32 cellular contexts compared by ENCODE assay signal in the genomic region with DNA sequence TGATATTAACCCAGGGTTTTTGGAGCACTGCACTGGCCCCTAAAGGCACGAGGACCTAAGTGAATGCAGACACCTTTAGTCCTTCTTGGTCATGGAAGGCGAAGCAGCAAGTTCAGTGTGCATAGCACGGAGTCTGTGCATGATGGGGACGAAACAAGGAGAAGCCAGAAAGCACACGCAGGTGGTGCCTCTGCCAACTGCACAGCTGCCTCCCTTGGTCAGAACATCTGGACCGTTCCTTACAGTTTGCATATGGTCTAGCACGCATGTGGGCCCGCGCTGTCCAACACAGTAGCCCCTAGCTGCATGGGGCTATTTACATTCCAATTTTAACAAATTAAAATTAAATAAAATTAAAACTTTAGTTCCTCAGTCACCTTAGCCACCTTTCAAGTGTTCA. TPM values are rescaled to one million over a fixed set of nuclear protein-coding genes. Genes with fewer than 3 reads are reported as not detected.
"Had no signal": no experiment of that assay in that cellular context is flagged by ENCODE, and none has a peak within 500 bp of the region (broad histone marks: within the 10 kb centered on the region; RNA-seq: fewer than 3 reads in every experiment).

No MANE protein-coding gene starts in this region.

- H3K27ac ChIP-seq: ascending aorta, cardiac muscle cell, coronary artery, gastroesophageal sphincter, neural progenitor cell, tibial nerve had no signal

- H3K27me3 ChIP-seq: ascending aorta, cardiac muscle cell, neural progenitor cell, tibial nerve had no signal

- H3K4me1 ChIP-seq: ascending aorta, gastroesophageal sphincter, neural progenitor cell, tibial nerve had no signal

- H3K36me3 ChIP-seq: ascending aorta, cardiac muscle cell, gastroesophageal sphincter, neural progenitor cell, tibial nerve had no signal

- H3K36me3 Mint-ChIP-seq: activated CD4-positive, alpha-beta memory T cell treated with anti-CD3 and anti-CD28 coated beads for 36 hours; activated naive CD4-positive, alpha-beta T cell treated with anti-CD3 and anti-CD28 coated beads, Interleukin-2, amount 10 ng/mL, durations not matched to agents 7 days and 5 days; activated naive CD8-positive, alpha-beta T cell treated with anti-CD3 and anti-CD28 coated beads, Interleukin-2, amount 10 ng/mL, durations not matched to agents 7 days and 5 days; brain; immature natural killer cell; natural killer cell; neural progenitor cell had no signal

- H3K4me3 Mint-ChIP-seq: activated CD4-positive, alpha-beta memory T cell treated with anti-CD3 and anti-CD28 coated beads for 36 hours; activated CD4-positive, alpha-beta T cell treated with anti-CD3 and anti-CD28 coated beads, Interleukin-2, amount 10 ng/mL, durations not matched to agents 24 days and 14 days; activated naive CD4-positive, alpha-beta T cell treated with anti-CD3 and anti-CD28 coated beads, Interleukin-2, amount 10 ng/mL, durations not matched to agents 7 days and 5 days; activated naive CD8-positive, alpha-beta T cell treated with anti-CD3 and anti-CD28 coated beads, Interleukin-2, amount 10 ng/mL, durations not matched to agents 7 days and 5 days; activated T-cell treated with anti-CD3 and anti-CD28 coated beads, Interleukin-2, amount 50 U/mL, for 24 hours; brain; effector memory CD8-positive, alpha-beta T cell; natural killer cell; neural progenitor cell; T-helper 17 cell had no signal

- H2AFZ ChIP-seq: neural progenitor cell had no signal

- H3K9ac ChIP-seq: neural progenitor cell had no signal

- H3K4me2 ChIP-seq: neural progenitor cell had no signal

- H3K9me3 ChIP-seq: ascending aorta, gastroesophageal sphincter, tibial nerve had no signal

- H3K4me3 ChIP-seq: ascending aorta, cardiac muscle cell, coronary artery, gastroesophageal sphincter, neural progenitor cell, tibial nerve had no signal

- ATAC-seq: effector memory CD8-positive, alpha-beta T cell; gastroesophageal sphincter; left colon; natural killer cell; right cardiac atrium; T-helper 17 cell had no signal

- H3K27ac Mint-ChIP-seq: activated CD4-positive, alpha-beta memory T cell treated with anti-CD3 and anti-CD28 coated beads for 36 hours; activated CD4-positive, alpha-beta T cell treated with anti-CD3 and anti-CD28 coated beads, Interleukin-2, amount 10 ng/mL, durations not matched to agents 24 days and 14 days; activated naive CD4-positive, alpha-beta T cell treated with anti-CD3 and anti-CD28 coated beads, Interleukin-2, amount 10 ng/mL, durations not matched to agents 7 days and 5 days; activated naive CD8-positive, alpha-beta T cell treated with anti-CD3 and anti-CD28 coated beads, Interleukin-2, amount 10 ng/mL, durations not matched to agents 7 days and 5 days; activated T-cell treated with anti-CD3 and anti-CD28 coated beads, Interleukin-2, amount 50 U/mL, for 24 hours; brain; effector memory CD8-positive, alpha-beta T cell; immature natural killer cell; natural killer cell; neural progenitor cell; T-helper 17 cell had no signal

- H3K4me1 Mint-ChIP-seq: activated CD4-positive, alpha-beta T cell treated with anti-CD3 and anti-CD28 coated beads, Interleukin-2, amount 10 ng/mL, durations not matched to agents 24 days and 14 days; activated naive CD4-positive, alpha-beta T cell treated with anti-CD3 and anti-CD28 coated beads, Interleukin-2, amount 10 ng/mL, durations not matched to agents 7 days and 5 days; activated naive CD8-positive, alpha-beta T cell treated with anti-CD3 and anti-CD28 coated beads, Interleukin-2, amount 10 ng/mL, durations not matched to agents 7 days and 5 days; brain; neural progenitor cell had no signal

- DNase-seq: activated CD4-positive, alpha-beta memory T cell treated with anti-CD3 and anti-CD28 coated beads for 36 hours; activated CD4-positive, alpha-beta T cell treated with anti-CD3 and anti-CD28 coated beads, Interleukin-2, amount 10 ng/mL, durations not matched to agents 24 days and 14 days; activated CD4-positive, CD25-positive, alpha-beta regulatory T cell treated with anti-CD3 and anti-CD28 coated beads, Interleukin-2, amount 50 U/mL, for 72 hours; activated CD8-positive, alpha-beta memory T cell treated with anti-CD3 and anti-CD28 coated beads, Interleukin-2, amount 50 U/mL, for 48 hours; activated gamma-delta T cell; activated naive CD4-positive, alpha-beta T cell treated with anti-CD3 and anti-CD28 coated beads, Interleukin-2, amount 10 ng/mL, durations not matched to agents 7 days and 5 days; activated naive CD8-positive, alpha-beta T cell treated with anti-CD3 and anti-CD28 coated beads, Interleukin-2, amount 10 ng/mL, durations not matched to agents 7 days and 5 days; activated T-cell treated with anti-CD3 and anti-CD28 coated beads, Interleukin-2, amount 50 U/mL, for 24 hours; effector memory CD8-positive, alpha-beta T cell; erythroblast; head of caudate nucleus; hypothalamus; immature natural killer cell; kidney; left colon; mammary epithelial cell; midbrain; natural killer cell; occipital lobe; right cardiac atrium; stimulated activated CD4-positive, alpha-beta T cell treated with anti-CD3 and anti-CD28 coated beads, Interleukin-15, amount 100 ng/mL, for 24 hours; stimulated activated CD4-positive, alpha-beta T cell treated with anti-CD3 and anti-CD28 coated beads, Interleukin-2, amount 100 ng/mL, for 24 hours; stimulated activated naive CD4-positive, alpha-beta T cell; T-helper 17 cell; T1000 had no signal

- H3K9me3 Mint-ChIP-seq: activated CD4-positive, alpha-beta memory T cell treated with anti-CD3 and anti-CD28 coated beads for 36 hours; activated CD4-positive, alpha-beta T cell treated with anti-CD3 and anti-CD28 coated beads, Interleukin-2, amount 10 ng/mL, durations not matched to agents 24 days and 14 days; activated naive CD4-positive, alpha-beta T cell treated with anti-CD3 and anti-CD28 coated beads, Interleukin-2, amount 10 ng/mL, durations not matched to agents 7 days and 5 days; activated naive CD8-positive, alpha-beta T cell treated with anti-CD3 and anti-CD28 coated beads, Interleukin-2, amount 10 ng/mL, durations not matched to agents 7 days and 5 days; activated T-cell treated with anti-CD3 and anti-CD28 coated beads, Interleukin-2, amount 50 U/mL, for 24 hours; effector memory CD8-positive, alpha-beta T cell; immature natural killer cell; natural killer cell; neural progenitor cell had no signal

RNA-seq across cellular contexts. Expression of a gene that starts 44.0 kb away (rescaled TPM):
- total RNA-seq: activated CD4-positive, alpha-beta memory T cell treated with anti-CD3 and anti-CD28 coated beads for 36 hours; activated CD4-positive, alpha-beta T cell treated with anti-CD3 and anti-CD28 coated beads, Interleukin-2, amount 10 ng/mL, durations not matched to agents 24 days and 14 days; activated naive CD8-positive, alpha-beta T cell treated with anti-CD3 and anti-CD28 coated beads, Interleukin-2, amount 10 ng/mL, durations not matched to agents 7 days and 5 days; ascending aorta; mammary epithelial cell had no signal
- polyA plus RNA-seq: cardiac muscle cell, mammary epithelial cell had no signal
